ENCODE assay signal across 7 cellular contexts in the genomic region with DNA sequence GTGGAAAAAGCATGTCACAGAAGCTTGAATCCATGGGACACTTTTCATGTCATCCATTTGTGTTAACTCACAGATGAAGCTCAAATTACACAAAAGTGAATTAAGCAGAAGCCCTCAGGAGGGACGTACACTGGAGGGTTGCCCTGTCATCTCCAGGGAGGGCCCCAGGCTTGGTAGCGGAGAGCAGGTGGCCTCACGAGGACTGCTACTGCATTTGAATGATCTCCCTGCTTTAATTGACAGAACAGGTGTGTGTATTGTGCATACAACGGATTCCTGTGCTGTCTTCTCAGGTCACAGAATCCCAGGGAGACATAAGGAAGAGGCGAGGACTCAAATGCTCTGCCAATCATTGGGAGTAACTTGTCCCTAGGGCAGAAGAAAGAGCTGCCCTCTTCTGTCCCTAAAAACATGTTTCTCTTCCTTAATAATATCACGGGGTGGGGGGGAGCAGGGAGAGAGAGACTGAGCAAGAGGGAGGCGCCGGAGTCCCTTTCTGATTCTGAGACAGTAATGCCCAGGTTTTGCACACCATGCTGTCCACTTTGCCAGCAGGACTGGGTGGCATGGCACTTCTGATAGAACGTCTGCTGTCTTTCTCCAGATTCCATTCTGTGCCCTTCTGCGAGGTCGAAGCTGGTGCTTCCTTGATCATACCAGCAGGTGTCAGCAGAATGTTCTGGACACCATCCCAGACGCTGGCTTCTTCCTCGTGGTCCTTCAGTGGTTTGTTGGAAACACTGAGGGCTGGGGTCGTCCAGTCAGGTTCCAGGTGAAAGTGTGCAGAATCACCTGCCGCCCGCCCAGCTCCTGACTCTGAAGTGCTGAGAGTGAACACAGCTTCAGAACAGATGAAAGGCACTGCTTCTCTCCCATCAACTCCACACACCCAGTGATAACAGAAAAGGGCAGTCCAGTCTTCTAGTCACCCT. TPM values are rescaled to one million over a fixed set of nuclear protein-coding genes. Genes with fewer than 3 reads are reported as not detected.
DNase-seq lines count a peak whose midpoint lies in the region; ATAC-seq and TF ChIP-seq lines count a peak whose summit lies in the region.

No MANE protein-coding gene starts in this region.

- H3K9me3 ChIP-seq in OCI-LY3 (ENCODE audit: insufficient read depth, low read length), result no peaks in the 10 kb centered on the region
- H3K9me3 ChIP-seq in ovary, result no peaks in the 10 kb centered on the region

- DNase-seq in GM06990 (ENCODE audit: extremely low read depth, insufficient read length) (no peak), germinal center (ENCODE audit: low spot score) (peak; percentile 36), ovary (peak; percentile 48 to 63 (median 59))
- DNase-seq in activated naive CD4-positive, alpha-beta T cell treated with anti-CD3 and anti-CD28 coated beads, Interleukin-2, amount 10 ng/mL, durations not matched to agents 7 days and 5 days, result peak; percentile 65

- H3K9ac ChIP-seq in OCI-LY3 (ENCODE audit: low read length), result no peak overlapping the region

- H3K4me1 ChIP-seq in OCI-LY3 (ENCODE audit: low read length) (no peaks in the 10 kb centered on the region), ovary (ENCODE audit: insufficient read depth) (no peaks in the 10 kb centered on the region)

- peak overlapping the region; percentile 88 for H3K27ac Mint-ChIP-seq in activated naive CD4-positive, alpha-beta T cell treated with anti-CD3 and anti-CD28 coated beads, Interleukin-2, amount 10 ng/mL, durations not matched to agents 7 days and 5 days

- no peak overlapping the region for H3K4me3 Mint-ChIP-seq in activated naive CD4-positive, alpha-beta T cell treated with anti-CD3 and anti-CD28 coated beads, Interleukin-2, amount 10 ng/mL, durations not matched to agents 7 days and 5 days

- H3K4me1 Mint-ChIP-seq in activated naive CD4-positive, alpha-beta T cell treated with anti-CD3 and anti-CD28 coated beads, Interleukin-2, amount 10 ng/mL, durations not matched to agents 7 days and 5 days, result peaks cover 81% of the 10 kb centered on the region

- peak overlapping the region; percentile 59 for H3K4me2 ChIP-seq in OCI-LY3 (ENCODE audit: low read length)

- H3K4me3 ChIP-seq in GM06990 (replicated peaks; ENCODE audit: low read depth, low read length) (no peak overlapping the region), OCI-LY3 (ENCODE audit: low read length) (peak overlapping the region; percentile 43), ovary (no peak overlapping the region)

- TF ChIP-seq EP300 in ovary (IDR thresholded peaks at IDR 0.05), result no peak

- TF ChIP-seq POLR2A in ovary (IDR thresholded peaks at IDR 0.05), result no peak

- peaks cover 21% of the 10 kb centered on the region for H3K27me3 Mint-ChIP-seq in activated naive CD4-positive, alpha-beta T cell treated with anti-CD3 and anti-CD28 coated beads, Interleukin-2, amount 10 ng/mL, durations not matched to agents 7 days and 5 days

- peaks cover 9% of the 10 kb centered on the region for H3K9me3 Mint-ChIP-seq in activated naive CD4-positive, alpha-beta T cell treated with anti-CD3 and anti-CD28 coated beads, Interleukin-2, amount 10 ng/mL, durations not matched to agents 7 days and 5 days

- H2AFZ ChIP-seq in OCI-LY3 (ENCODE audit: low read depth, low read length), result peak overlapping the region; percentile 25; the same call in 1 of the 2 replicates

- TF ChIP-seq CTCF in GM06990 (IDR thresholded peaks at IDR 0.05; ENCODE audit: insufficient read depth, low read length, poor library complexity, severe bottlenecking), result peak; percentile 69
- peak; percentile 60 for TF ChIP-seq CTCF in OCI-LY3 (IDR thresholded peaks at IDR 0.05; ENCODE audit: low read depth, low read length)
- TF ChIP-seq CTCF in ovary (IDR thresholded peaks at IDR 0.05), result peak; percentile 39 to 69 (median 60)

- H3K36me3 ChIP-seq in GM06990 (ENCODE audit: control insufficient read depth, insufficient read depth, low read length) (no peaks in the 10 kb centered on the region), OCI-LY3 (replicated peaks; ENCODE audit: low read depth, low read length) (no peaks in the 10 kb centered on the region), ovary (no peaks in the 10 kb centered on the region)

- peaks cover 13% of the 10 kb centered on the region for H3K36me3 Mint-ChIP-seq in activated naive CD4-positive, alpha-beta T cell treated with anti-CD3 and anti-CD28 coated beads, Interleukin-2, amount 10 ng/mL, durations not matched to agents 7 days and 5 days

- no peaks in the 10 kb centered on the region for H4K20me1 ChIP-seq in OCI-LY3 (ENCODE audit: insufficient read depth, low read length)

- CTCF ChIA-PET in activated naive CD4-positive, alpha-beta T cell treated with anti-CD3 and anti-CD28 coated beads, Interleukin-2, amount 10 ng/mL, durations not matched to agents 7 days and 5 days (lab: Charles Lee), result interaction anchor here (0.5 to 6.9 kb wide), 31 partner anchors 10 to 169 kb away, joined by 3 to 121 read pairs (median 4); a partner anchor contains a TSS

- peak; percentile 87 for ATAC-seq in HG03159 (IDR thresholded peaks at IDR 0.05; ENCODE audit: unreplicated experiment)
- ATAC-seq in HG03439 (IDR thresholded peaks at IDR 0.05; ENCODE audit: unreplicated experiment), result no peak

- intact Hi-C loops in ovary (cut with DNase I), result loop anchor here in 2 of 4 donors (5.0 to 10.0 kb wide), 3 partner anchors 49 to 169 kb away; no protein-coding TSS in a partner anchor

- WGBS in ovary, 3 donors, result 12 to 25% (median 18%) methylated on average over 16 of the region's 16 CpGs

- no peaks in the 10 kb centered on the region for H3K79me2 ChIP-seq in OCI-LY3 (ENCODE audit: low read length)

- H3K27me3 ChIP-seq in GM06990 (replicated peaks; ENCODE audit: control insufficient read depth, insufficient read depth, low read length) (no peaks in the 10 kb centered on the region; the same call in none of the 2 replicates), OCI-LY3 (ENCODE audit: low read depth, low read length) (no peaks in the 10 kb centered on the region), ovary (no peaks in the 10 kb centered on the region)

- H3K27ac ChIP-seq in OCI-LY3 (ENCODE audit: low read length) (no peak overlapping the region), ovary (no peak overlapping the region)

RNA-seq across cellular contexts. Expression of a gene that starts 26.1 kb away (rescaled TPM):
- 1 to 10 TPM in 4 of 7 donors, under 1 TPM in 3; 0.60 to 5.2 (median 1.3) TPM for total RNA-seq in ovary
- polyA plus RNA-seq in ovary, result 1 to 10 TPM in 1 of 2 donors, under 1 TPM in 1; 0.92 to 2.3 TPM
